ENCODE assay signal across 16 cellular contexts in the genomic region with DNA sequence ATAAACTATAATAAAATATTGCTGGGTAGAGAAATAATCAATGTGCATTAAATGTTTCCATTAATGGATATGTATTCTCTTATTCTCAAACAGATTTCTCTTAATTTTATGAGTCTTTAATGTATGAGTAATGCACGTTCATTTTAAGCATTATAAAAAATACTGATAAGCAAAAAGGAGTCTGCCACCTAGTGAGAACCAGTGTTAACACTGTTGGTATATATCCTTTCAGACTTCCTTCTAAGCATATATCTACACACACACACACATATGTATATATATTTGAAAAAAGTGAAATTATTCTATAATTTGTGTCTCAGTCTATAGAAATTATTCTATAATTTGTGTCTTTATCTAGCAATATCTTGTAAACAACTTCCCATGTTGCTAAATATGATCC. TPM values are rescaled to one million over a fixed set of nuclear protein-coding genes. Genes with fewer than 3 reads are reported as not detected.
DNase-seq lines count a peak whose midpoint lies in the region; FAIRE-seq lines count a peak whose summit lies in the region.
"Had no signal": no experiment of that assay in that cellular context is flagged by ENCODE, and none has a peak within 500 bp of the region (broad histone marks: within the 10 kb centered on the region; RNA-seq: fewer than 3 reads in every experiment).

No MANE protein-coding gene starts in this region.

- FAIRE-seq in islet of Langerhans (lab: Jason Lieb, UNC): peak; percentile 97
- FAIRE-seq: TTC549 had no signal

- DNase-seq in DMS 273 (lab: John Stamatoyannopoulos, UW; ENCODE audit: unreplicated experiment) (peak; percentile 8), DMS 273 treated with DMSO at 0.1 percent for 48 hours (lab: John Stamatoyannopoulos, UW) (no peak), M059J (ENCODE audit: low read depth) (peak; percentile 7), amniotic epithelial cell (ENCODE audit: low read depth) (peak; percentile 15), NOMO-1 treated with DMSO at 0.1 percent for 48 hours (lab: John Stamatoyannopoulos, UW; ENCODE audit: unreplicated experiment) (no peak), glomerular visceral epithelial cell (ENCODE audit: extremely low spot score) (no peak), GOT3 (lab: John Stamatoyannopoulos, UW) (no peak)
- DNase-seq: 8988T; activated CD8-positive, alpha-beta memory T cell treated with anti-CD3 and anti-CD28 coated beads, Interleukin-2, amount 50 U/mL, for 4 hours; Calu3; cortex of kidney; mucosa of descending colon; Right ventricle myocardium superior; stimulated activated CD4-positive, alpha-beta T cell treated with anti-CD3 and anti-CD28 coated beads, Interleukin-2, amount 100 ng/mL, for 24 hours had no signal

RNA-seq across cellular contexts. Expression of a gene that starts 49.9 kb away (rescaled TPM):
- 19.9 and 37.4 TPM in 2 replicates for total RNA-seq in M059J (2014; rRNA removed; shearing (Covaris generic))

Comparison
In these comparisons a context has a peak if more than half of its experiments do, and no peak if none do; other contexts are left out.
1. DNase-seq: peak in DMS 273 (single experiment), M059J (single experiment) and amniotic epithelial cell (single experiment); none in DMS 273 treated with DMSO at 0.1 percent for 48 hours (single experiment), NOMO-1 treated with DMSO at 0.1 percent for 48 hours (single experiment), glomerular visceral epithelial cell (single experiment) and GOT3 (single experiment).